Comparison of ENCODE assay signal across 20 cellular contexts in the genomic region with DNA sequence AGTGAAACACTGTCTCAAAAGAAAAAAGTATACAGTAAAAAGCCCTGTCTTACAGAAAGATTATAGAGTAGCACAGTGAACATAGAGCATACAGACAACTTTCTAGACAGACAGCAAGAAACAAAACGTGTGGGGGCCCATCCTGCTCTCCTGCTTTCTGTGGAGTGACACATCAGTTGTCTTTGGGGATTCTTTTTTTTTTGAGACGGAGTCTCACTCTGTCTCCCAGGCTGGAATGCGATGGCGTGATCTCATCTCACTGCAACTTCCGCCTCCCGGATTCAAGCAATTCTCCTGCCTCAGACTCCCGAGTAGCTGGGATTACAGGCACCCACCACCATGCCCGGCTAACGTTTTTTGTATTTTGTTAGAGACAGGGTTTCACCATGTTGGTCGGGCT. TPM values are rescaled to one million over a fixed set of nuclear protein-coding genes. Genes with fewer than 3 reads are reported as not detected.
DNase-seq lines count a peak whose midpoint lies in the region; ATAC-seq, FAIRE-seq and TF ChIP-seq lines count a peak whose summit lies in the region.
"Had no signal": no experiment of that assay in that cellular context is flagged by ENCODE, and none has a peak within 500 bp of the region (broad histone marks: within the 10 kb centered on the region; RNA-seq: fewer than 3 reads in every experiment).

No MANE protein-coding gene starts in this region.

- no peaks in the 10 kb centered on the region for H3K4me1 ChIP-seq in smooth muscle cell (ENCODE audit: low read depth)
- no peaks in the 10 kb centered on the region for H3K4me1 ChIP-seq in transverse colon

- FAIRE-seq in bronchial epithelial cell (lab: Jason Lieb, UNC): no peak
- FAIRE-seq: A204.1, G401.6, GM12891, H54, HepG2, HTR-8/SVneo had no signal

- no peak for TF ChIP-seq CTCF in bronchial epithelial cell (IDR thresholded peaks at IDR 0.05; ENCODE audit: insufficient read depth, low read length, severe bottlenecking)
- no peak for TF ChIP-seq CTCF in smooth muscle cell (IDR thresholded peaks at IDR 0.05; ENCODE audit: borderline replicate concordance, insufficient read depth, poor library complexity, severe bottlenecking)
- no peak for TF ChIP-seq CTCF in transverse colon (IDR thresholded peaks at IDR 0.05)

- DNase-seq in HT1080 (ENCODE audit: low read depth) (peak; percentile 79), bronchial epithelial cell (ENCODE audit: low read depth) (peak; percentile 51), iris pigment epithelial cell (ENCODE audit: low read depth) (peak; percentile 30), smooth muscle cell (lab: John Stamatoyannopoulos, UW; ENCODE audit: unreplicated experiment) (no peak), NCI-H2196 (lab: John Stamatoyannopoulos, UW; ENCODE audit: unreplicated experiment) (no peak), Right ventricle myocardium inferior (ENCODE audit: missing footprints) (no peak), transverse colon (no peak)
- DNase-seq: C1 segment of cervical spinal cord; Calu3; CD4-positive, alpha-beta T cell; DMS 273 treated with DMSO at 0.1 percent for 48 hours; EL had no signal

- 54% methylated on average over 10 of the region's 10 CpGs for WGBS in smooth muscle cell (ENCODE audit: low lambda C conversion rate)
- 83 to 90% methylated on average over 8 to 10 of the region's 10 CpGs for WGBS in transverse colon (ENCODE audit: low coverage in 1 of 2), 2 donors

- no peaks in the 10 kb centered on the region for H3K27me3 ChIP-seq in bronchial epithelial cell (ENCODE audit: control insufficient read depth, insufficient read depth, low read length)
- H3K27me3 ChIP-seq in smooth muscle cell (ENCODE audit: low read depth): no peaks in the 10 kb centered on the region
- H3K27me3 ChIP-seq in transverse colon: no peaks in the 10 kb centered on the region

- H3K4me3 ChIP-seq in bronchial epithelial cell (ENCODE audit: low read depth, low read length): no peak overlapping the region
- H3K4me3 ChIP-seq in smooth muscle cell: no peak overlapping the region
- H3K4me3 ChIP-seq in transverse colon: no peak overlapping the region

- TF ChIP-seq POLR2A in transverse colon (IDR thresholded peaks at IDR 0.05): no peak

- H3K27ac ChIP-seq in smooth muscle cell (ENCODE audit: low read depth) (peak overlapping the region; percentile 74), transverse colon (no peak overlapping the region)

- H4K20me1 ChIP-seq in smooth muscle cell (ENCODE audit: low read depth): no peaks in the 10 kb centered on the region

- H2AFZ ChIP-seq in smooth muscle cell (ENCODE audit: low read depth): peak overlapping the region; percentile 21

- TF ChIP-seq EP300 in transverse colon (IDR thresholded peaks at IDR 0.05; ENCODE audit: low read depth): no peak

- H3K9me3 ChIP-seq in smooth muscle cell (replicated peaks; ENCODE audit: low read depth) (no peaks in the 10 kb centered on the region), transverse colon (no peaks in the 10 kb centered on the region)

- H3K79me2 ChIP-seq in smooth muscle cell (ENCODE audit: low read depth): no peaks in the 10 kb centered on the region

- H3K9ac ChIP-seq in smooth muscle cell (ENCODE audit: low read depth): no peak overlapping the region

- in situ Hi-C loops in transverse colon (cut with MboI; ENCODE audit: low pct_ligation_motif_present in 1 of 4, low pct_unique_long_range_greater_than_20kb in 1 of 4, low sequenced_read_pairs in 3 of 4): no loop called here

- no peak for ATAC-seq in Right ventricle myocardium inferior
- ATAC-seq in HG03571 (IDR thresholded peaks at IDR 0.05; ENCODE audit: unreplicated experiment): no peak
- ATAC-seq: HCT116, HepG2 had no signal

- intact Hi-C loops in Right ventricle myocardium inferior (cut with DNase I) (no loop called here), transverse colon (cut with DNase I; ENCODE audit: low total_unique reads) (no loop called here)

- no peaks in the 10 kb centered on the region for H3F3A ChIP-seq in smooth muscle cell (ENCODE audit: low read depth)

- H3K4me2 ChIP-seq in smooth muscle cell: no peak overlapping the region

- H3K36me3 ChIP-seq in bronchial epithelial cell (ENCODE audit: control insufficient read depth, insufficient read depth, low read length) (no peaks in the 10 kb centered on the region), smooth muscle cell (ENCODE audit: low read depth) (no peaks in the 10 kb centered on the region), transverse colon (no peaks in the 10 kb centered on the region)

RNA-seq across cellular contexts. Expression of a gene that starts 14.9 kb away (rescaled TPM):
- not detected in 2 replicates for total RNA-seq in HT1080 (2014; rRNA removed; shearing (Covaris generic))
- polyA plus RNA-seq in HT1080 (2015; cell fraction: cytosol; rRNA removed): not detected in 2 replicates
- not detected in 2 replicates for polyA plus RNA-seq in HT1080 (2015; cell fraction: nucleus; rRNA removed)
- total RNA-seq in bronchial epithelial cell (under 0.01 TPM in 2 replicates), smooth muscle cell (0.09 and 0.13 TPM in 2 replicates), Right ventricle myocardium inferior (0.19 TPM), transverse colon (100 to 1,000 TPM in 2 of 4 donors, 10 to 100 TPM in 2; 15.5 to 257 (median 104) TPM)
- polyA plus RNA-seq in smooth muscle cell: 0.08 TPM in 1 of 2 replicates, not detected in the other

RNA-seq across cellular contexts. Expression of a gene that starts 26.8 kb away (rescaled TPM):
- 10.0 and 16.7 TPM in 2 replicates for total RNA-seq in HT1080 (2014; rRNA removed; shearing (Covaris generic))
- 27.5 and 28.8 TPM in 2 replicates for polyA plus RNA-seq in HT1080 (2015; cell fraction: cytosol; rRNA removed)
- 88.7 and 95.5 TPM in 2 replicates for polyA plus RNA-seq in HT1080 (2015; cell fraction: nucleus; rRNA removed)
- total RNA-seq in bronchial epithelial cell (2.1 and 3.6 TPM in 2 replicates), smooth muscle cell (5.7 and 9.0 TPM in 2 replicates), Right ventricle myocardium inferior (25.5 TPM), transverse colon (10 to 100 TPM; 43.8 to 65.6 (median 54.8) TPM)
- 6.8 and 8.9 TPM in 2 replicates for polyA plus RNA-seq in smooth muscle cell

RNA-seq across cellular contexts. Expression of a gene that starts 46.0 kb away (rescaled TPM):
- 10.4 and 13.1 TPM in 2 replicates for total RNA-seq in HT1080 (2014; rRNA removed; shearing (Covaris generic))
- 5.6 and 5.7 TPM in 2 replicates for polyA plus RNA-seq in HT1080 (2015; cell fraction: cytosol; rRNA removed)
- 3.6 and 4.3 TPM in 2 replicates for polyA plus RNA-seq in HT1080 (2015; cell fraction: nucleus; rRNA removed)
- 1.6 and 2.8 TPM in 2 replicates for total RNA-seq in bronchial epithelial cell
- 0.63 and 3.6 TPM in 2 replicates for total RNA-seq in smooth muscle cell
- polyA plus RNA-seq in smooth muscle cell: 2.1 and 5.0 TPM in 2 replicates
- 0.41 TPM for total RNA-seq in Right ventricle myocardium inferior
- 1 to 10 TPM; 1.6 to 9.7 (median 3.6) TPM for total RNA-seq in transverse colon

Comparison
In these comparisons a context has a peak if more than half of its experiments do, and no peak if none do; other contexts are left out.
1. DNase-seq: peak in HT1080 (single experiment), bronchial epithelial cell (single experiment) and iris pigment epithelial cell (single experiment); none in smooth muscle cell (single experiment), NCI-H2196 (single experiment), Right ventricle myocardium inferior (single experiment) and transverse colon (single experiment).
2. RNA of a gene that starts 14.9 kb away (total RNA-seq): 15.5 to 257 TPM in transverse colon; 0.19 TPM in Right ventricle myocardium inferior (single experiment), 0.09 to 0.13 TPM in smooth muscle cell, not detected in HT1080 and under 0.01 TPM in bronchial epithelial cell; every median in the first group is over 10 times any median in the second.